In genomic region chr11:91081440-91082088, GRCh38 we compare ENCODE assay signal across 12 cellular contexts.
DNase-seq lines count a peak whose midpoint lies in the region; ATAC-seq, FAIRE-seq and TF ChIP-seq lines count a peak whose summit lies in the region.
"Had no signal": no experiment of that assay in that cellular context is flagged by ENCODE, and none has a peak within 500 bp of the region (broad histone marks: within the 10 kb centered on the region; RNA-seq: fewer than 3 reads in every experiment).

No MANE protein-coding gene starts in this region.

- H3K4me1 ChIP-seq in pancreas = no peaks in the 10 kb centered on the region

- DNase-seq in HT1080 (ENCODE audit: low read depth) (peak; percentile 70), RPMI7951 (ENCODE audit: low read depth) (peak; percentile 19), fibroblast of the aortic adventitia (ENCODE audit: low read depth) (peak; percentile 25), pancreas (peak in 1 of 6 donors; percentile 15), LoVo (ENCODE audit: low spot score) (no peak), cerebellar cortex (ENCODE audit: low spot score) (no peak)
- no peak for DNase-seq in NK-92 treated with Interleukin-12 subunit alpha and Interleukin-12 subunit beta, amount 100 ng/mL, for 24 hours (lab: John Stamatoyannopoulos, UW)
- DNase-seq in stimulated activated CD4-positive, alpha-beta T cell treated with anti-CD3 and anti-CD28 coated beads, Interleukin-2, amount 100 ng/mL, for 48 hours = no peak
- DNase-seq: GOT3, NCI-H187, T-helper 2 cell had no signal

- H3K9me3 ChIP-seq in pancreas = no peaks in the 10 kb centered on the region

- no peaks in the 10 kb centered on the region for H3K27me3 ChIP-seq in pancreas

- ATAC-seq in pancreas = peak in 3 of 4 donors; percentile 44 to 70 (median 56)

- TF ChIP-seq CTCF in fibroblast of the aortic adventitia (IDR thresholded peaks at IDR 0.05; ENCODE audit: insufficient read depth, low read length) (no peak), pancreas (IDR thresholded peaks at IDR 0.05) (no peak)

- FAIRE-seq in pancreas (lab: Jason Lieb, UNC) = no peak
- FAIRE-seq: colon had no signal

- H3K27ac ChIP-seq in pancreas = no peak overlapping the region

- no peaks in the 10 kb centered on the region for H3K36me3 ChIP-seq in pancreas

- H3K4me3 ChIP-seq in fibroblast of the aortic adventitia (ENCODE audit: low read depth, low read length) (no peak overlapping the region), pancreas (no peak overlapping the region)

- intact Hi-C loops in pancreas (cut with DNase I) = no loop called here

- 64 to 72% methylated on average over 4 of the region's 4 CpGs for WGBS in pancreas, 2 donors

Comparison
In these comparisons a context has a peak if more than half of its experiments do, and no peak if none do; other contexts are left out.
1. DNase-seq: peak in HT1080 (single experiment), RPMI7951 (single experiment) and fibroblast of the aortic adventitia (single experiment); none in NK-92 treated with Interleukin-12 subunit alpha and Interleukin-12 subunit beta, amount 100 ng/mL, for 24 hours (single experiment), stimulated activated CD4-positive, alpha-beta T cell treated with anti-CD3 and anti-CD28 coated beads, Interleukin-2, amount 100 ng/mL, for 48 hours (0 of 2), LoVo (single experiment) and cerebellar cortex (single experiment).